Comparison of ENCODE assay signal across 8 cellular contexts in genomic region chr17:73166731-73167581, GRCh38. TPM values are rescaled to one million over a fixed set of nuclear protein-coding genes. Genes with fewer than 3 reads are reported as not detected.
DNase-seq lines count a peak whose midpoint lies in the region; ATAC-seq and TF ChIP-seq lines count a peak whose summit lies in the region.

No MANE protein-coding gene starts in this region.

- no peaks in the 10 kb centered on the region for H3K9me3 Mint-ChIP-seq in stimulated activated effector memory CD8-positive, alpha-beta T cell treated with anti-CD3 and anti-CD28 coated beads, Interleukin-12 subunit alpha, Interleukin-12 subunit beta, amount 100 ng/mL, for 72 hours

- no peak overlapping the region for H3K27ac Mint-ChIP-seq in stimulated activated effector memory CD8-positive, alpha-beta T cell treated with anti-CD3 and anti-CD28 coated beads, Interleukin-12 subunit alpha, Interleukin-12 subunit beta, amount 100 ng/mL, for 72 hours

- H3K27me3 ChIP-seq in Loucy (ENCODE audit: insufficient read depth, low read length, poor library complexity, severe bottlenecking) (no peaks in the 10 kb centered on the region), dorsolateral prefrontal cortex (peaks cover 0 to 35% (median 5%) of the 10 kb centered on the region in 45 donors)

- peaks cover 7% of the 10 kb centered on the region for H3K4me1 ChIP-seq in Loucy (ENCODE audit: insufficient read depth, low read length, poor library complexity, severe bottlenecking)

- H3K9me3 ChIP-seq in Loucy (ENCODE audit: insufficient read depth, low read depth, low read length), result no peaks in the 10 kb centered on the region

- peak overlapping the region; percentile 60 for H3K4me3 Mint-ChIP-seq in stimulated activated effector memory CD8-positive, alpha-beta T cell treated with anti-CD3 and anti-CD28 coated beads, Interleukin-12 subunit alpha, Interleukin-12 subunit beta, amount 100 ng/mL, for 72 hours

- ATAC-seq in stimulated activated effector memory CD8-positive, alpha-beta T cell treated with anti-CD3 and anti-CD28 coated beads, Interleukin-12 subunit alpha, Interleukin-12 subunit beta, amount 100 ng/mL, for 72 hours, result peak; percentile 82
- ATAC-seq in HG03469 (IDR thresholded peaks at IDR 0.05; ENCODE audit: unreplicated experiment), result no peak

- H3K4me3 ChIP-seq in Loucy (ENCODE audit: low read length, poor library complexity, severe bottlenecking) (no peak overlapping the region), dorsolateral prefrontal cortex (peak overlapping the region in 56 of 59 donors; percentile 36 to 79 (median 65))

- no peaks in the 10 kb centered on the region for H3F3A ChIP-seq in Loucy (ENCODE audit: low read depth)

- no peaks in the 10 kb centered on the region for H3K9me2 ChIP-seq in Loucy (replicated peaks; ENCODE audit: low read depth, low read length)

- no peak overlapping the region for H2AFZ ChIP-seq in Loucy (ENCODE audit: low read length)

- no peaks in the 10 kb centered on the region for H3K36me3 ChIP-seq in Loucy (ENCODE audit: insufficient read depth, low read length)

- H4K20me1 ChIP-seq in Loucy (ENCODE audit: insufficient read depth, low read length, poor library complexity, severe bottlenecking), result no peaks in the 10 kb centered on the region

- H3K4me1 Mint-ChIP-seq in stimulated activated effector memory CD8-positive, alpha-beta T cell treated with anti-CD3 and anti-CD28 coated beads, Interleukin-12 subunit alpha, Interleukin-12 subunit beta, amount 100 ng/mL, for 72 hours, result peaks cover 35% of the 10 kb centered on the region

- no peaks in the 10 kb centered on the region for H3K36me3 Mint-ChIP-seq in stimulated activated effector memory CD8-positive, alpha-beta T cell treated with anti-CD3 and anti-CD28 coated beads, Interleukin-12 subunit alpha, Interleukin-12 subunit beta, amount 100 ng/mL, for 72 hours

- intact Hi-C loops in dorsolateral prefrontal cortex (cut with DNase I), result no loop called here

- H3K79me2 ChIP-seq in Loucy (ENCODE audit: insufficient read depth, low read length), result no peaks in the 10 kb centered on the region

- TF ChIP-seq CTCF in Loucy (conservative IDR thresholded peaks at IDR 0.05; ENCODE audit: low read length) (no peak), dorsolateral prefrontal cortex (IDR thresholded peaks at IDR 0.05 in 54 of 56, conservative IDR thresholded peaks at IDR 0.05 in 2 of 56; ENCODE audit: low read depth in 1 of 56, partially characterized antibody in 56 of 56) (no peak)

- H3K27ac ChIP-seq in dorsolateral prefrontal cortex, result peak overlapping the region in 33 of 59 donors; percentile 0 to 85 (median 60)

- peak; percentile 18 for DNase-seq in stimulated activated naive CD4-positive, alpha-beta T cell treated with Interleukin-2 at 50 U/mL for 16 hours (lab: John Stamatoyannopoulos, UW)
- no peak for DNase-seq in stimulated activated naive CD4-positive, alpha-beta T cell (lab: John Stamatoyannopoulos, UW)
- no peak for DNase-seq in dorsolateral prefrontal cortex
- DNase-seq in stimulated activated effector memory CD8-positive, alpha-beta T cell treated with anti-CD3 and anti-CD28 coated beads, Interleukin-12 subunit alpha, Interleukin-12 subunit beta, amount 100 ng/mL, for 72 hours (ENCODE audit: low spot score in 2 of 2), result no peak
- DNase-seq in SW 1271 (lab: John Stamatoyannopoulos, UW), result no peak
- no peak for DNase-seq in GM19238 (ENCODE audit: insufficient read length, low spot score)

- H3K9ac ChIP-seq in Loucy (ENCODE audit: low read depth, low read length, poor library complexity, severe bottlenecking), result no peak overlapping the region

- H3K4me2 ChIP-seq in Loucy (ENCODE audit: low read depth, low read length, poor library complexity, severe bottlenecking), result peak overlapping the region; percentile 57

RNA-seq across cellular contexts. Expression of gene SSTR2, which starts 2.1 kb away (rescaled TPM):
- total RNA-seq in dorsolateral prefrontal cortex, result 10 to 100 TPM in 116 of 120 experiments, 1 to 10 TPM in 4; 5.5 to 34.7 (median 17.5) TPM

RNA-seq across cellular contexts. Expression of gene COG1, which starts 25.9 kb away (rescaled TPM):
- total RNA-seq in dorsolateral prefrontal cortex, result 100 to 1,000 TPM in 24 of 120 experiments, 10 to 100 TPM in 96; 48.4 to 137 (median 85.4) TPM
